In the genomic region with DNA sequence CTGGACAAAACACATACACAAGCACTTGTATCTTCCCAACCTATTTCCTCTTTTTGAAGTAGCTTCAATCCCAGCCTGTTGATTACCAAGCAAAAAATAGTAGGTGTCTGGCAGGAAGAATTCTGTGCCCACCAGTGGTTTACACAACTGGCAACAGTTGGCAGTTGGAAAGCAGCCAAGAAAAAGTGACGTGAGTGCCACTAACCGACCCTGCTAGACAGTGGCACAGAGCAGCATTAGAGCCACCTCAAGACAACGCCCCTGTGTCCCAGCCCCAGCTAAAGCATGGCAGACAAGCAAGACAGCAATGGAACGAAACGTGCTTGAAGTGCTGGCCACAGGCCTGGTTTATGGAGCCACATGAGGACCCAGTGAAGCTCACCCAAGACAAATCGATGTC, we compare ENCODE assay signal across 14 cellular contexts.
DNase-seq lines count a peak whose midpoint lies in the region.
"Had no signal": no experiment of that assay in that cellular context is flagged by ENCODE, and none has a peak within 500 bp of the region (broad histone marks: within the 10 kb centered on the region; RNA-seq: fewer than 3 reads in every experiment).

No MANE protein-coding gene starts in this region.

- DNase-seq in DMS153 (lab: John Stamatoyannopoulos, UW) = peak; percentile 43
- no peak for DNase-seq in DMS153 treated with DMSO at 0.1 percent for 48 hours (lab: John Stamatoyannopoulos, UW; ENCODE audit: unreplicated experiment)
- DNase-seq in COLO668 (lab: John Stamatoyannopoulos, UW; ENCODE audit: unreplicated experiment) = peak; percentile 27
- peak; percentile 61 for DNase-seq in NCI-H1105 (lab: John Stamatoyannopoulos, UW)
- DNase-seq in OCI-M1 (lab: John Stamatoyannopoulos, UW) = peak; percentile 11
- no peak for DNase-seq in foreskin melanocyte
- no peak for DNase-seq in effector CD4-positive, alpha-beta T cell
- no peak for DNase-seq in C1 segment of cervical spinal cord (lab: John Stamatoyannopoulos, UW)
- DNase-seq: CD4-positive, CD25-positive, alpha-beta regulatory T cell; NCI-H1092; NCI-H2029; NCI-H446; NK-92 treated with Interleukin-12 subunit alpha and Interleukin-12 subunit beta, amount 100 ng/mL, for 24 hours; T-cell had no signal

Comparison
In these comparisons a context has a peak if more than half of its experiments do, and no peak if none do; other contexts are left out.
1. DNase-seq: peak in DMS153 (single experiment), COLO668 (single experiment), NCI-H1105 (single experiment) and OCI-M1 (single experiment); none in DMS153 treated with DMSO at 0.1 percent for 48 hours (single experiment), foreskin melanocyte (single experiment), effector CD4-positive, alpha-beta T cell (single experiment) and C1 segment of cervical spinal cord (0 of 14).